21 cellular contexts compared by ENCODE assay signal in the genomic region with DNA sequence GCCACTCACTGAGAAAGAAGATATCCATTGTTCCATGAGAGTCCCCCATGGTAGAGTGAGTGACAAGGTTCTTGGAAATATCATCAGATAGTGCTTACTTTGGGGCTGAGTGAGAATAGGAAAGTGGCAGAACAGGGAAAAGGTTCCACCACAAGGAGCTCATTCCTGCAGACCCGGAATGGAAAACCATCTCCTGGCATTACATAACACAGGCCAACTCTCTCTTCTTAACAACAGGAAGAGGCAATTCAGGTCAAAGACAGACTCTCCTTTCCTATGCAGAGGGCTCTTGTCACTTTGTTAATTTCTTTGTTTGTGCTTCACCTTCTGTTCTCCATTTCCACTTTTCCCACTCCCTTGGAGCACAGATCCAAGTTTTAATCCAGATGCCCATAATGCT.
"Had no signal": no experiment of that assay in that cellular context is flagged by ENCODE, and none has a peak within 500 bp of the region (broad histone marks: within the 10 kb centered on the region; RNA-seq: fewer than 3 reads in every experiment).

No MANE protein-coding gene starts in this region.

- ATAC-seq: activated CD4-positive, CD25-positive, alpha-beta regulatory T cell treated with anti-CD3 and anti-CD28 coated beads, Interleukin-2, amount 50 U/mL, for 24 hours; activated CD8-positive, alpha-beta T cell treated with anti-CD3 and anti-CD28 coated beads for 36 hours; activated T-cell treated with anti-CD3 and anti-CD28 coated beads, Interleukin-2, amount 50 U/mL, for 72 hours had no signal

- H3K4me3 ChIP-seq: cardiac muscle cell, PC-9 had no signal

- H3K9me3 Mint-ChIP-seq: activated CD8-positive, alpha-beta T cell treated with anti-CD3 and anti-CD28 coated beads for 36 hours; activated naive CD4-positive, alpha-beta T cell treated with anti-CD3 and anti-CD28 coated beads, Interleukin-2, amount 10 ng/mL, durations not matched to agents 7 days and 5 days; activated naive CD8-positive, alpha-beta T cell treated with anti-CD3 and anti-CD28 coated beads for 36 hours; activated T-helper 2 cell treated with anti-CD3 and anti-CD28 coated beads, Interferon-gamma antibody, Interleukin-2, Interleukin-4, amounts not matched to agents 10 μg/mL and 5 μg/mL and 100 μg/mL, durations not matched to agents 14 hours and 24 hours and 36 hours had no signal

- H3K4me3 Mint-ChIP-seq: activated CD8-positive, alpha-beta T cell treated with anti-CD3 and anti-CD28 coated beads for 36 hours; activated naive CD4-positive, alpha-beta T cell treated with anti-CD3 and anti-CD28 coated beads, Interleukin-2, amount 10 ng/mL, durations not matched to agents 7 days and 5 days; activated naive CD8-positive, alpha-beta T cell treated with anti-CD3 and anti-CD28 coated beads for 36 hours; activated T-cell treated with anti-CD3 and anti-CD28 coated beads, Interleukin-2, amount 50 U/mL, for 72 hours had no signal

- H3K36me3 Mint-ChIP-seq: activated naive CD4-positive, alpha-beta T cell treated with anti-CD3 and anti-CD28 coated beads, Interleukin-2, amount 10 ng/mL, durations not matched to agents 7 days and 5 days; activated naive CD8-positive, alpha-beta T cell treated with anti-CD3 and anti-CD28 coated beads for 36 hours had no signal

- H3K27me3 ChIP-seq: brain microvascular endothelial cell, cardiac muscle cell had no signal

- H3K4me1 Mint-ChIP-seq: activated naive CD4-positive, alpha-beta T cell treated with anti-CD3 and anti-CD28 coated beads, Interleukin-2, amount 10 ng/mL, durations not matched to agents 7 days and 5 days; activated naive CD8-positive, alpha-beta T cell treated with anti-CD3 and anti-CD28 coated beads for 36 hours had no signal

- H3K36me3 ChIP-seq: brain microvascular endothelial cell, cardiac muscle cell had no signal

- H3K27ac Mint-ChIP-seq: activated CD8-positive, alpha-beta T cell treated with anti-CD3 and anti-CD28 coated beads for 36 hours; activated naive CD4-positive, alpha-beta T cell treated with anti-CD3 and anti-CD28 coated beads, Interleukin-2, amount 10 ng/mL, durations not matched to agents 7 days and 5 days; activated naive CD8-positive, alpha-beta T cell treated with anti-CD3 and anti-CD28 coated beads for 36 hours; activated T-cell treated with anti-CD3 and anti-CD28 coated beads, Interleukin-2, amount 50 U/mL, for 72 hours; activated T-helper 2 cell treated with anti-CD3 and anti-CD28 coated beads, Interferon-gamma antibody, Interleukin-2, Interleukin-4, amounts not matched to agents 10 μg/mL and 5 μg/mL and 100 μg/mL, durations not matched to agents 14 hours and 24 hours and 36 hours had no signal

- H3K27ac ChIP-seq: brain microvascular endothelial cell, cardiac muscle cell, PC-9, VCaP had no signal

- DNase-seq: activated CD4-positive, alpha-beta T cell treated with anti-CD3 and anti-CD28 coated beads for 4 hours; activated CD8-positive, alpha-beta memory T cell treated with anti-CD3 and anti-CD28 coated beads, Interleukin-2, amount 50 U/mL, for 4 hours; activated CD8-positive, alpha-beta T cell treated with anti-CD3 and anti-CD28 coated beads for 36 hours; activated gamma-delta T cell treated with Interleukin-2 at 50 U/mL for 16 hours; activated naive CD4-positive, alpha-beta T cell treated with anti-CD3 and anti-CD28 coated beads, Interleukin-2, amount 10 ng/mL, durations not matched to agents 7 days and 5 days; activated naive CD8-positive, alpha-beta T cell treated with anti-CD3 and anti-CD28 coated beads for 36 hours; activated T-cell treated with anti-CD3 and anti-CD28 coated beads, Interleukin-2, amount 50 U/mL, for 72 hours; brain microvascular endothelial cell; Kasumi-1; NCI-H1105 treated with DMSO at 0.1 percent for 48 hours; NCI-H146; NCI-H187 treated with DMSO at 0.1 percent for 48 hours; NCI-H345; NCI-H510A; NCI-H526 treated with DMSO at 0.1 percent for 48 hours; PC-9; SHP77 treated with DMSO at 0.1 percent for 48 hours had no signal

- H3K27me3 Mint-ChIP-seq: activated CD8-positive, alpha-beta T cell treated with anti-CD3 and anti-CD28 coated beads for 36 hours; activated naive CD8-positive, alpha-beta T cell treated with anti-CD3 and anti-CD28 coated beads for 36 hours had no signal
